8 cellular contexts compared by ENCODE assay signal in genomic region chr19:58386576-58387337, GRCh38. TPM values are rescaled to one million over a fixed set of nuclear protein-coding genes. Genes with fewer than 3 reads are reported as not detected.
DNase-seq lines count a peak whose midpoint lies in the region; ATAC-seq and TF ChIP-seq lines count a peak whose summit lies in the region.

Gene RPS5 (plus strand): TSS chr19:58387269. CDS start chr19:58388138, 869 bp downstream.

- CTCF ChIA-PET in AG04450 (lab: Charles Lee) = no interaction called here
- CTCF ChIA-PET in WTC11 (lab: Charles Lee) = interaction anchor here (0.6 kb wide), 1 partner anchor 98 kb away, joined by 4 read pairs; no protein-coding TSS in a partner anchor

- peak within 1 kb of the TSS; percentile 97 for H3K4me3 ChIP-seq in AG04450 (ENCODE audit: low read depth, low read length)
- H3K4me3 ChIP-seq in cardiac fibroblast (replicated peaks in 1 of 2; ENCODE audit: low read depth in 2 of 2, low read length in 2 of 2) = peak within 1 kb of the TSS; percentile 79 to 87

- H3K9me3 Mint-ChIP-seq in WTC11 (no peaks in the 10 kb centered on the region), immature natural killer cell (no peaks in the 10 kb centered on the region)

- H3K27me3 Mint-ChIP-seq in WTC11 (ENCODE audit: low read depth) (no peaks in the 10 kb centered on the region), immature natural killer cell (ENCODE audit: low read depth in 3 of 3) (peaks cover 10 to 16% (median 14%) of the 10 kb centered on the region in 3 donors)

- H3K4me1 Mint-ChIP-seq in WTC11 (peaks cover 22% of the 10 kb centered on the region), immature natural killer cell (peaks cover 39 to 44% of the 10 kb centered on the region in 2 donors)

- DNase-seq in AG04450 (ENCODE audit: low read depth, low spot score) (peak; percentile 98), NCI-H226 (peak; percentile 99), WTC11 (ENCODE audit: low spot score) (peak; percentile 92), cardiac fibroblast (ENCODE audit: low read depth in 2 of 2) (peak; percentile 99), immature natural killer cell (peak; percentile 95 to 99 (median 97)), smooth muscle cell of the brain vasculature (ENCODE audit: low read depth, low spot score) (peak; percentile 92)

- H3K27ac Mint-ChIP-seq in WTC11 (peak within 1 kb of the TSS; percentile 98), immature natural killer cell (peak within 1 kb of the TSS; percentile 96 to 99 (median 96))

- no peaks in the 10 kb centered on the region for H3K27me3 ChIP-seq in AG04450 (ENCODE audit: control insufficient read depth, insufficient read depth, low read length)

- H3K4me3 Mint-ChIP-seq in WTC11 = peak within 1 kb of the TSS; percentile 96
- H3K4me3 Mint-ChIP-seq in immature natural killer cell = peak within 1 kb of the TSS; percentile 89 to 96 (median 94)

- H3K36me3 Mint-ChIP-seq in WTC11 = peaks cover 35% of the 10 kb centered on the region
- H3K36me3 Mint-ChIP-seq in immature natural killer cell = peaks cover 11 to 12% (median 12%) of the 10 kb centered on the region in 3 donors

- ATAC-seq in GM18909 (IDR thresholded peaks at IDR 0.05; ENCODE audit: poor library complexity, unreplicated experiment) (peak; percentile 86), HG03175 (IDR thresholded peaks at IDR 0.05; ENCODE audit: unreplicated experiment) (peak; percentile 90), WTC11 (peak; percentile 88)

- POLR2A ChIA-PET in AG04450 (lab: Yijun Ruan, JAX) = interaction anchor here (0.6 to 1.5 kb wide), 4 partner anchors 13 to 213 kb away, joined by 3 to 4 read pairs (median 3); partner anchors contain the start of gene ZBTB45
- POLR2A ChIA-PET in WTC11 (lab: Charles Lee) = interaction anchor here (0.6 to 1.1 kb wide), 3 partner anchors 24 to 189 kb away, joined by 3 to 4 read pairs (median 3); partner anchors contain the start of gene ZNF497

- H3K27ac ChIP-seq in AG04450 (ENCODE audit: low read depth, low read length) = peak within 1 kb of the TSS; percentile 99

- TF ChIP-seq CTCF in AG04450 (IDR thresholded peaks at IDR 0.05; ENCODE audit: low read depth, low read length) = no peak
- no peak for TF ChIP-seq CTCF in WTC11 (IDR thresholded peaks at IDR 0.05)
- no peak for TF ChIP-seq CTCF in cardiac fibroblast (IDR thresholded peaks at IDR 0.05; ENCODE audit: low read depth, low read length)

- no peaks in the 10 kb centered on the region; the same call in 1 of the 2 replicates for H3K9me3 ChIP-seq in AG04450 (ENCODE audit: control insufficient read depth, insufficient read depth, low read length)

TF ChIP-seq in WTC11, 78 proteins besides CTCF, POLR2A, EP300 and RAD21 (continues in another document):
- TF ChIP-seq NFYB (CRISPR knock-in tag; conservative IDR thresholded peaks at IDR 0.05; ENCODE audit: low read depth) = peak; percentile 78
- no peak for TF ChIP-seq PREB (CRISPR knock-in tag; IDR thresholded peaks at IDR 0.05; ENCODE audit: borderline replicate concordance)
- no peak for TF ChIP-seq ZNF423 (CRISPR knock-in tag; IDR thresholded peaks at IDR 0.05)
- peak; percentile 20; the same call in 1 of the 2 replicates for TF ChIP-seq PRDM15 (CRISPR knock-in tag; IDR thresholded peaks at IDR 0.05)
- TF ChIP-seq ZMAT4 (CRISPR knock-in tag; IDR thresholded peaks at IDR 0.05) = no peak
- no peak for TF ChIP-seq CBFB (CRISPR knock-in tag; IDR thresholded peaks at IDR 0.05; ENCODE audit: low read depth)
- TF ChIP-seq TP53 (CRISPR knock-in tag; IDR thresholded peaks at IDR 0.05) = no peak
- no peak for TF ChIP-seq NR3C1 (CRISPR knock-in tag; conservative IDR thresholded peaks at IDR 0.05; ENCODE audit: low read depth)
- TF ChIP-seq ATF1 (CRISPR knock-in tag; IDR thresholded peaks at IDR 0.05) = no peak
- peak; percentile 26 for TF ChIP-seq GABPB1 (CRISPR knock-in tag; IDR thresholded peaks at IDR 0.05)
- TF ChIP-seq ATF2 (CRISPR knock-in tag; IDR thresholded peaks at IDR 0.05; ENCODE audit: borderline replicate concordance, low read depth) = no peak
- TF ChIP-seq ZBTB21 (CRISPR knock-in tag; IDR thresholded peaks at IDR 0.05; ENCODE audit: borderline replicate concordance) = no peak
- TF ChIP-seq NR2C2 (CRISPR knock-in tag; IDR thresholded peaks at IDR 0.05) = peak; percentile 97
- TF ChIP-seq ESRRA (CRISPR knock-in tag; IDR thresholded peaks at IDR 0.05; ENCODE audit: borderline replicate concordance) = no peak
- TF ChIP-seq USF2 (CRISPR knock-in tag; IDR thresholded peaks at IDR 0.05) = no peak; the same call in none of the 2 replicates
- no peak for TF ChIP-seq FOXJ3 (CRISPR knock-in tag; IDR thresholded peaks at IDR 0.05; ENCODE audit: borderline replicate concordance)
- TF ChIP-seq GRHL2 (CRISPR knock-in tag; IDR thresholded peaks at IDR 0.05; ENCODE audit: insufficient replicate concordance, severe bottlenecking) = no peak
- TF ChIP-seq MAX (CRISPR knock-in tag; IDR thresholded peaks at IDR 0.05) = peak; percentile 93
- TF ChIP-seq KAT7 (CRISPR knock-in tag; IDR thresholded peaks at IDR 0.05; ENCODE audit: borderline replicate concordance) = no peak

RNA-seq across cellular contexts. Expression of gene RPS5, which starts in this region (rescaled TPM):
- 1,927 and 2,646 TPM in 2 replicates for polyA plus RNA-seq in AG04450 (2011; rRNA removed)
- polyA minus RNA-seq in AG04450 (2011; rRNA and poly(A)+ RNA removed) = 1,056 and 1,413 TPM in 2 replicates
- total RNA-seq in WTC11 (2021) = 1,498 to 1,502 TPM (median 1,501 TPM) in 3 replicates
- polyA plus RNA-seq in immature natural killer cell = 1,000 to 10,000 TPM in 1 of 3 donors, 100 to 1,000 TPM in 2; 558 to 1,355 (median 731) TPM

Comparison
In these comparisons a context has a peak if more than half of its experiments do, and no peak if none do; other contexts are left out.
1. Peak in every context shown above with its lines: DNase-seq, ATAC-seq, H3K4me3 ChIP-seq and H3K27ac ChIP-seq.